Comparison of ENCODE assay signal across 1 cellular context in the genomic region with DNA sequence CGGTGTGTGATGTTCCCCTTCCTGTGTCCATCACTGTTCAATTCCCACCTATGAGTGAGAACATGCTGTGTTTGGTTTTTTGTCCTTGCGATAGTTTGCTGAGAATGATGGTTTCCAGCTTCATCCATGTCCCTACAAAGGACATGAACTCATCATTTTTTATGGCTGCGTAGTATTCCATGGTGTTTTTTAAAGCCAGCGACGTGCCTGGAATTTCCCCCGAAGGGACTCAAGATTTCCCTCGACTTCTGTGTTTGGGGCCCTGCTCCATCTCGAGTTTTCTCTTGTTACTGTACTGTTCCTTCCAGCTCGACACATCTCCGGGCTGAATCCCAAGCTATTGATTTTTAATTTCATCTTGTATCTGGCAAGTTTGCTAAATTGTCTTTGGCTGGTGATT. TPM values are rescaled to one million over a fixed set of nuclear protein-coding genes. Genes with fewer than 3 reads are reported as not detected.
"Had no signal": no experiment of that assay in that cellular context is flagged by ENCODE, and none has a peak within 500 bp of the region (broad histone marks: within the 10 kb centered on the region; RNA-seq: fewer than 3 reads in every experiment).

No MANE protein-coding gene starts in this region.

RNA-seq across cellular contexts. Expression of a gene that starts 29.0 kb away (rescaled TPM):
- total RNA-seq: natural killer cell treated with Interleukin-12 subunit alpha and Interleukin-12 subunit beta and Interleukin-15 and Interleukin-18, amount 100 ng/mL, for 72 hours had no signal
